ENCODE assay signal across 20 cellular contexts in the genomic region with DNA sequence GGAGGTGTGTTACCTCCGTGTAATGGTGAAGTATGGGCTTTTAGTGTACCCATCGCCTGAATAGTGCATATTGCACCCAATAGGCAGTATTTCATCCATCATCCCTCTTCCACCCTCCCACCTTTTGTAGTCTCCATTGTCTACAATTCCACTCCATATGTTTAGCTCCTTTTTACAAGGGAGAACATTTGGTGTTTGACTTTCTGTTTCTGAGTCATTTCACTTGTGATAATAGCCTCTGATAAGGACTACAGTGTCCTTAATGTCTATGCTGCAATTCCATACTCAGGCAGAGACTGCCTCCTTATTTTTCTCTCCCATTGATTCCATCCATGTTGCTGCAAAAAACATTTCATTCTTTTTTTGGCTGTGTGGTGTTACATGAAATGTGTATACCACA.
"Had no signal": no experiment of that assay in that cellular context is flagged by ENCODE, and none has a peak within 500 bp of the region (broad histone marks: within the 10 kb centered on the region; RNA-seq: fewer than 3 reads in every experiment).

No MANE protein-coding gene starts in this region.

- H3K4me1 ChIP-seq: esophagus muscularis mucosa, gastrocnemius medialis, spleen, testis, tibial nerve, upper lobe of right lung, vagina had no signal

- H3K4me3 ChIP-seq: esophagus muscularis mucosa, gastrocnemius medialis, spleen, testis, tibial nerve, upper lobe of right lung, vagina had no signal

- DNase-seq: effector memory CD8-positive, alpha-beta T cell; gastrocnemius medialis; islet precursor cell; mammary epithelial cell; natural killer cell; posterior cingulate gyrus; spleen; stimulated activated CD4-positive, alpha-beta T cell treated with anti-CD3 and anti-CD28 coated beads, Interleukin-15, amount 100 ng/mL, for 24 hours; stimulated activated CD4-positive, alpha-beta T cell treated with anti-CD3 and anti-CD28 coated beads, Interleukin-1b, Interleukin-23, amount 100 ng/mL, for 48 hours; stimulated activated CD4-positive, alpha-beta T cell treated with anti-CD3 and anti-CD28 coated beads, Interleukin-4, amount 100 ng/mL, for 4 hours; stimulated activated naive B cell treated with anti-CD40 and anti-IgM and Interleukin-4, amounts not matched to agents 10 μg/mL and 1 μg/mL and 100 μg/mL, for 72 hours; stimulated activated naive CD8-positive, alpha-beta T cell treated with anti-CD3 and anti-CD28 coated beads, Interleukin-15, amount 100 ng/mL, for 72 hours; testis; upper lobe of right lung had no signal

- H3K27ac ChIP-seq: epithelial cell of prostate, esophagus muscularis mucosa, gastrocnemius medialis, spleen, testis, tibial nerve, upper lobe of right lung, vagina had no signal

- ATAC-seq: effector memory CD8-positive, alpha-beta T cell; gastrocnemius medialis; left lobe of liver; natural killer cell; sciatic nerve; stimulated activated naive B cell treated with anti-CD40 and anti-IgM and Interleukin-4, amounts not matched to agents 10 μg/mL and 1 μg/mL and 100 μg/mL, for 72 hours; stimulated activated naive CD8-positive, alpha-beta T cell treated with anti-CD3 and anti-CD28 coated beads, Interleukin-15, amount 100 ng/mL, for 72 hours; upper lobe of right lung had no signal

- H3K36me3 ChIP-seq: esophagus muscularis mucosa, gastrocnemius medialis, spleen, tibial nerve, upper lobe of right lung, vagina had no signal

- H3K9me3 ChIP-seq: gastrocnemius medialis, spleen, testis, tibial nerve, upper lobe of right lung, vagina had no signal
